In genomic region chr11:57640068-57640800, GRCh38 we compare ENCODE assay signal across 2 cellular contexts.
TF ChIP-seq lines count a peak whose summit lies in the region.

No MANE protein-coding gene starts in this region.

TF ChIP-seq in SK-N-SH, 30 proteins besides CTCF, POLR2A, EP300 and RAD21 (continued from another document):
- no peak for TF ChIP-seq GATA2 (CRISPR knock-in tag; IDR thresholded peaks at IDR 0.05)
TF ChIP-seq in SK-N-SH: peak in this region for 0.

TF ChIP-seq in SK-N-SH treated with all-trans-retinoic acid at 6 μM for 48 hours, 23 proteins besides CTCF, POLR2A, EP300 and RAD21 (continued from another document):
- TF ChIP-seq ZC3H10 (CRISPR knock-in tag; IDR thresholded peaks at IDR 0.05) (no peak), POU6F1 (CRISPR knock-in tag; IDR thresholded peaks at IDR 0.05; ENCODE audit: borderline replicate concordance, low read depth) (no peak), BACH2 (CRISPR knock-in tag; IDR thresholded peaks at IDR 0.05; ENCODE audit: borderline replicate concordance) (no peak), ARNTL (CRISPR knock-in tag; IDR thresholded peaks at IDR 0.05; ENCODE audit: borderline replicate concordance, low read depth) (no peak)
